20 cellular contexts compared by ENCODE assay signal in genomic region chr2:104402825-104403224, GRCh38.
A peak's percentile ranks its signal among the peaks of the same experiment; 100 is the strongest.
DNase-seq lines count a peak whose midpoint lies in the region; ATAC-seq and TF ChIP-seq lines count a peak whose summit lies in the region.
"Had no signal": no experiment of that assay in that cellular context is flagged by ENCODE, and none has a peak within 500 bp of the region (broad histone marks: within the 10 kb centered on the region; RNA-seq: fewer than 3 reads in every experiment).

No MANE protein-coding gene starts in this region.

- H3K9ac ChIP-seq in neural progenitor cell (no peak overlapping the region), H9 (ENCODE audit: extremely low read depth, insufficient read length, low read length) (no peak overlapping the region)
- H3K9ac ChIP-seq: GM23248 had no signal

- peaks cover 26% of the 10 kb centered on the region for H3K4me1 Mint-ChIP-seq in neural progenitor cell
- H3K4me1 Mint-ChIP-seq in osteocyte (ENCODE audit: unreplicated experiment): no peaks in the 10 kb centered on the region
- peaks cover 0 to 6% of the 10 kb centered on the region in 2 experiments; a peak in 1 of 4 replicates for H3K4me1 Mint-ChIP-seq in H9
- H3K4me1 Mint-ChIP-seq: B cell had no signal

- no peak overlapping the region for H2BK20ac ChIP-seq in H9 (ENCODE audit: low read depth, low read length, poor library complexity, severe bottlenecking)

- no peak overlapping the region for H3K56ac ChIP-seq in H9 (ENCODE audit: insufficient read length, low read depth, low read length)

- TF ChIP-seq CTCF in neural progenitor cell (IDR thresholded peaks at IDR 0.05) (no peak), osteocyte (IDR thresholded peaks at IDR 0.05) (no peak), H9 (conservative IDR thresholded peaks at IDR 0.05) (no peak)

- H3K27me3 Mint-ChIP-seq in neural progenitor cell (ENCODE audit: insufficient read depth, low read depth): no peaks in the 10 kb centered on the region
- peaks cover 6% of the 10 kb centered on the region for H3K27me3 Mint-ChIP-seq in osteocyte (ENCODE audit: unreplicated experiment)
- no peaks in the 10 kb centered on the region for H3K27me3 Mint-ChIP-seq in H9 (ENCODE audit: low read depth)
- H3K27me3 Mint-ChIP-seq: B cell had no signal

- H4K91ac ChIP-seq in H9 (ENCODE audit: insufficient read length, low read depth, low read length): no peak overlapping the region

- H2AK5ac ChIP-seq in H9 (ENCODE audit: insufficient read length, low read length): no peak overlapping the region

- no peak overlapping the region for H2BK5ac ChIP-seq in H9 (ENCODE audit: insufficient read length, low read length)

- no peak overlapping the region for H3K4me3 ChIP-seq in neural progenitor cell
- H3K4me3 ChIP-seq: GM23248 had no signal

- H3K23ac ChIP-seq in H9 (ENCODE audit: insufficient read length, low read depth, low read length): no peak overlapping the region

- no peak overlapping the region for H2AFZ ChIP-seq in neural progenitor cell (replicated peaks)
- H2AFZ ChIP-seq in H9 (ENCODE audit: low read length): no peak overlapping the region
- H2AFZ ChIP-seq: GM23248 had no signal

- H4K8ac ChIP-seq in H9 (replicated peaks; ENCODE audit: insufficient read length, low read depth, low read length): no peak overlapping the region

- H3K9me3 Mint-ChIP-seq in neural progenitor cell (no peaks in the 10 kb centered on the region), osteocyte (ENCODE audit: unreplicated experiment) (no peaks in the 10 kb centered on the region), H9 (no peaks in the 10 kb centered on the region; a peak in 1 of 5 replicates)
- H3K9me3 Mint-ChIP-seq: CD4-positive, alpha-beta T cell had no signal

- no peak overlapping the region for H3K4ac ChIP-seq in H9 (ENCODE audit: low read depth, low read length)

- no peaks in the 10 kb centered on the region for H3K79me2 ChIP-seq in neural progenitor cell (ENCODE audit: low read depth)
- no peaks in the 10 kb centered on the region for H3K79me2 ChIP-seq in H9 (ENCODE audit: insufficient read depth, low read length)

- no peaks in the 10 kb centered on the region for H3K9me3 ChIP-seq in neural progenitor cell (ENCODE audit: low read depth)
- H3K9me3 ChIP-seq in H9 (ENCODE audit: control insufficient read depth, low read depth, low read length): no peaks in the 10 kb centered on the region

- H3K27ac ChIP-seq in neural progenitor cell (no peak overlapping the region), H9 (ENCODE audit: insufficient read length, low read depth, low read length) (no peak overlapping the region)
- H3K27ac ChIP-seq: GM23248 had no signal

- no peaks in the 10 kb centered on the region for H3K79me1 ChIP-seq in H9 (ENCODE audit: insufficient read depth, low read depth, low read length, poor library complexity, severe bottlenecking)

- H3K4me1 ChIP-seq in neural progenitor cell (peaks cover 9% of the 10 kb centered on the region), H9 (ENCODE audit: insufficient read depth, low read length) (no peaks in the 10 kb centered on the region)

- H3K4me3 Mint-ChIP-seq in neural progenitor cell (no peak overlapping the region), osteocyte (ENCODE audit: unreplicated experiment) (no peak overlapping the region), H9 (no peak overlapping the region)
- H3K4me3 Mint-ChIP-seq: B cell; CD4-positive, alpha-beta T cell had no signal

- no peak overlapping the region for H4K5ac ChIP-seq in H9 (ENCODE audit: insufficient read length, low read depth, low read length)

- H3K18ac ChIP-seq in H9 (ENCODE audit: insufficient read length, low read depth, low read length): no peak overlapping the region

- no peak overlapping the region for H3T11ph ChIP-seq in H9 (ENCODE audit: low read length)

- H3K4me2 ChIP-seq in neural progenitor cell (no peak overlapping the region), H9 (ENCODE audit: insufficient read depth, insufficient read length, low read length) (no peak overlapping the region)

- H4K20me1 ChIP-seq in neural progenitor cell (ENCODE audit: low read depth) (no peaks in the 10 kb centered on the region), H9 (ENCODE audit: control insufficient read depth, insufficient read depth, insufficient read length) (no peaks in the 10 kb centered on the region)

- DNase-seq in neural progenitor cell (ENCODE audit: low spot score) (no peak), osteocyte (ENCODE audit: extremely low spot score, unreplicated experiment) (no peak), H9 (no peak), activated T-cell treated with anti-CD3 and anti-CD28 coated beads for 4 hours (no peak), iPS-NIHi11 (ENCODE audit: low spot score) (no peak)
- DNase-seq: ACHN; C1 segment of cervical spinal cord; Calu3; CD4-positive, alpha-beta T cell; DMS 273 treated with DMSO at 0.1 percent for 48 hours; DMS79; EL; GM23248; IMR-90; Kasumi-1; KBM-7 had no signal

- no peaks in the 10 kb centered on the region for H3K36me3 Mint-ChIP-seq in neural progenitor cell
- H3K36me3 Mint-ChIP-seq in osteocyte (ENCODE audit: unreplicated experiment): no peaks in the 10 kb centered on the region
- H3K36me3 Mint-ChIP-seq in H9 (ENCODE audit: insufficient read depth in 1 of 3, low read depth in 3 of 3): no peaks in the 10 kb centered on the region; a peak in 1 of 7 replicates

- no peak overlapping the region for H2BK120ac ChIP-seq in H9 (ENCODE audit: low read depth, low read length, poor library complexity, severe bottlenecking)

- H2BK12ac ChIP-seq in H9 (ENCODE audit: insufficient read length, low read depth, low read length): no peak overlapping the region

- no CpG with 5 or more reads among the region's 3 CpGs for WGBS in H9 (ENCODE audit: extremely low coverage, insufficient read length, low lambda C conversion rate)

- H3K27ac Mint-ChIP-seq in neural progenitor cell: peak overlapping the region; percentile 50
- no peak overlapping the region for H3K27ac Mint-ChIP-seq in osteocyte (ENCODE audit: unreplicated experiment)
- H3K27ac Mint-ChIP-seq in H9: no peak overlapping the region; a peak in 1 of 7 replicates
- H3K27ac Mint-ChIP-seq: B cell; CD4-positive, alpha-beta T cell had no signal

- H2BK15ac ChIP-seq in H9 (ENCODE audit: low read depth, low read length): no peak overlapping the region

- H3K23me2 ChIP-seq in H9 (ENCODE audit: insufficient read length, low read depth, low read length, poor library complexity, severe bottlenecking): no peaks in the 10 kb centered on the region

- ATAC-seq in GM18858 (IDR thresholded peaks at IDR 0.05; ENCODE audit: unreplicated experiment) (peak; percentile 37), HG02870 (IDR thresholded peaks at IDR 0.05; ENCODE audit: unreplicated experiment) (peak; percentile 68), HG03565 (IDR thresholded peaks at IDR 0.05; ENCODE audit: unreplicated experiment) (peak; percentile 51)

- H3K27me3 ChIP-seq in neural progenitor cell (no peaks in the 10 kb centered on the region), H9 (ENCODE audit: insufficient read depth, low read length) (no peaks in the 10 kb centered on the region)

- H3K36me3 ChIP-seq in neural progenitor cell: no peaks in the 10 kb centered on the region

- H3K14ac ChIP-seq in H9 (ENCODE audit: insufficient read depth, low read length): no peak overlapping the region

- H3F3A ChIP-seq in neural progenitor cell (ENCODE audit: low read depth): no peaks in the 10 kb centered on the region
